In genomic region chr10:7054915-7055314, GRCh38 we compare ENCODE assay signal across 2 cellular contexts.
A peak's percentile ranks its signal among the peaks of the same experiment; 100 is the strongest.
TF ChIP-seq lines count a peak whose summit lies in the region.

No MANE protein-coding gene starts in this region.

TF ChIP-seq in IMR-90, 13 proteins besides CTCF, POLR2A, EP300 and RAD21 (continued from another document):
- TF ChIP-seq NFE2L2 (IDR thresholded peaks at IDR 0.05; ENCODE audit: low read depth, low read length) (no peak), CEBPB (IDR thresholded peaks at IDR 0.05; ENCODE audit: low read depth, low read length) (no peak), MAFK (IDR thresholded peaks at IDR 0.05; ENCODE audit: low read depth, low read length) (no peak), SMC3 (IDR thresholded peaks at IDR 0.05; ENCODE audit: low read depth, low read length) (0 out of 2 replicates have a peak, but pooled peaks have one; percentile 16), FOS (IDR thresholded peaks at IDR 0.05; ENCODE audit: low read depth, low read length) (no peak), MAZ (IDR thresholded peaks at IDR 0.05; ENCODE audit: borderline replicate concordance, low read depth, low read length) (no peak), USF2 (IDR thresholded peaks at IDR 0.05; ENCODE audit: low read depth, low read length) (peak; percentile 57)

TF ChIP-seq in K562, 482 proteins besides CTCF, POLR2A, EP300 and RAD21 (continued from another document):
- TF ChIP-seq USF2 (CRISPR knock-in tag; IDR thresholded peaks at IDR 0.05): peak; percentile 88
- TF ChIP-seq NFE2 (IDR thresholded peaks at IDR 0.05; ENCODE audit: low read depth): peak; percentile 61; the same call in 1 of the 2 replicates
- no peak for TF ChIP-seq DLX4 (CRISPR knock-in tag; IDR thresholded peaks at IDR 0.05)
